ENCODE assay signal across 1 cellular context in genomic region chr12:48442191-48442828, GRCh38.
TF ChIP-seq lines count a peak whose summit lies in the region.

No MANE protein-coding gene starts in this region.

TF ChIP-seq in H1, 55 proteins besides CTCF, POLR2A, EP300 and RAD21 (continued from another document):
- TF ChIP-seq FOSL1 (IDR thresholded peaks at IDR 0.05; ENCODE audit: insufficient read depth, low read depth, low read length): no peak
- no peak for TF ChIP-seq EGR1 (IDR thresholded peaks at IDR 0.05; ENCODE audit: borderline replicate concordance, low read depth, low read length)
- TF ChIP-seq, protein P1, sequence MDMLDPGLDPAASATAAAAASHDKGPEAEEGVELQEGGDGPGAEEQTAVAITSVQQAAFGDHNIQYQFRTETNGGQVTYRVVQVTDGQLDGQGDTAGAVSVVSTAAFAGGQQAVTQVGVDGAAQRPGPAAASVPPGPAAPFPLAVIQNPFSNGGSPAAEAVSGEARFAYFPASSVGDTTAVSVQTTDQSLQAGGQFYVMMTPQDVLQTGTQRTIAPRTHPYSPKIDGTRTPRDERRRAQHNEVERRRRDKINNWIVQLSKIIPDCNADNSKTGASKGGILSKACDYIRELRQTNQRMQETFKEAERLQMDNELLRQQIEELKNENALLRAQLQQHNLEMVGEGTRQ (IDR thresholded peaks at IDR 0.05; ENCODE audit: low read length): no peak
- TF ChIP-seq, protein P2, sequence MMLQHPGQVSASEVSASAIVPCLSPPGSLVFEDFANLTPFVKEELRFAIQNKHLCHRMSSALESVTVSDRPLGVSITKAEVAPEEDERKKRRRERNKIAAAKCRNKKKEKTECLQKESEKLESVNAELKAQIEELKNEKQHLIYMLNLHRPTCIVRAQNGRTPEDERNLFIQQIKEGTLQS (IDR thresholded peaks at IDR 0.05; ENCODE audit: insufficient read depth, low read depth, low read length): no peak
- TF ChIP-seq RXRA (IDR thresholded peaks at IDR 0.05; ENCODE audit: insufficient read depth, low read depth, low read length): no peak
- no peak for TF ChIP-seq HDAC2 (IDR thresholded peaks at IDR 0.05; ENCODE audit: borderline replicate concordance in 1 of 2, low read depth in 2 of 2, low read length in 2 of 2)
- TF ChIP-seq, protein P3, sequence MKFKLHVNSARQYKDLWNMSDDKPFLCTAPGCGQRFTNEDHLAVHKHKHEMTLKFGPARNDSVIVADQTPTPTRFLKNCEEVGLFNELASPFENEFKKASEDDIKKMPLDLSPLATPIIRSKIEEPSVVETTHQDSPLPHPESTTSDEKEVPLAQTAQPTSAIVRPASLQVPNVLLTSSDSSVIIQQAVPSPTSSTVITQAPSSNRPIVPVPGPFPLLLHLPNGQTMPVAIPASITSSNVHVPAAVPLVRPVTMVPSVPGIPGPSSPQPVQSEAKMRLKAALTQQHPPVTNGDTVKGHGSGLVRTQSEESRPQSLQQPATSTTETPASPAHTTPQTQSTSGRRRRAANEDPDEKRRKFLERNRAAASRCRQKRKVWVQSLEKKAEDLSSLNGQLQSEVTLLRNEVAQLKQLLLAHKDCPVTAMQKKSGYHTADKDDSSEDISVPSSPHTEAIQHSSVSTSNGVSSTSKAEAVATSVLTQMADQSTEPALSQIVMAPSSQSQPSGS (IDR thresholded peaks at IDR 0.05; ENCODE audit: low read length): no peak
- TF ChIP-seq BRCA1 (IDR thresholded peaks at IDR 0.05; ENCODE audit: low read depth, low read length): no peak
